ENCODE assay signal across 17 cellular contexts in genomic region chr11:125376856-125377255, GRCh38.
A peak's percentile ranks its signal among the peaks of the same experiment; 100 is the strongest.
DNase-seq lines count a peak whose midpoint lies in the region; ATAC-seq lines count a peak whose summit lies in the region.
"Had no signal": no experiment of that assay in that cellular context is flagged by ENCODE, and none has a peak within 500 bp of the region (broad histone marks: within the 10 kb centered on the region; RNA-seq: fewer than 3 reads in every experiment).

No MANE protein-coding gene starts in this region.

- ATAC-seq in left colon (no peak), HG03565 (IDR thresholded peaks at IDR 0.05; ENCODE audit: unreplicated experiment) (no peak)
- ATAC-seq: activated T-helper 17 cell treated with anti-CD3 and anti-CD28 coated beads, Interleukin-2, amount 50 U/mL, for 72 hours; HepG2 had no signal

- intact Hi-C loops in left colon (cut with DNase I, micrococcal nuclease): no loop called here

- DNase-seq in NCI-H446 treated with DMSO at 0.1 percent for 48 hours (lab: John Stamatoyannopoulos, UW) (peak; percentile 1), NCI-H446 (lab: John Stamatoyannopoulos, UW) (no peak), astrocyte of the hippocampus (ENCODE audit: low read depth, low spot score) (peak; percentile 54), hepatic stellate cell (ENCODE audit: low spot score) (peak; percentile 47), SK-N-DZ (ENCODE audit: low spot score) (no peak), left colon (no peak)
- DNase-seq: 8988T; activated CD4-positive, alpha-beta T cell treated with anti-CD3 and anti-CD28 coated beads for 48 hours; activated naive CD8-positive, alpha-beta T cell treated with anti-CD3 and anti-CD28 coated beads for 36 hours; BE2C; NCI-H1436; NCI-H748 treated with DMSO at 0.1 percent for 48 hours had no signal

- H3K4me3 ChIP-seq in skeletal muscle tissue (ENCODE audit: low read length in 3 of 3): no peak overlapping the region
- H3K4me3 ChIP-seq: vagina had no signal

- H3K9ac ChIP-seq in skeletal muscle tissue (ENCODE audit: low read depth in 1 of 3, low read length in 3 of 3): peak overlapping the region in 1 of 3 donors; percentile 50

- H3K4me1 ChIP-seq in skeletal muscle tissue (ENCODE audit: control insufficient read depth in 3 of 3, insufficient read depth in 3 of 3, low read length in 3 of 3): peaks cover 54 to 77% (median 74%) of the 10 kb centered on the region in 3 donors
- H3K4me1 ChIP-seq: BE2C had no signal

- H3K36me3 ChIP-seq in skeletal muscle tissue (ENCODE audit: control insufficient read depth in 3 of 3, insufficient read depth in 3 of 3, low read length in 3 of 3): no peaks in the 10 kb centered on the region
- H3K36me3 ChIP-seq: BE2C, vagina had no signal

- H3K9me3 ChIP-seq in skeletal muscle tissue (ENCODE audit: control insufficient read depth in 3 of 3, low read length in 3 of 3): no peaks in the 10 kb centered on the region
- H3K9me3 ChIP-seq: BE2C, vagina had no signal

- no peaks in the 10 kb centered on the region for H3K27me3 ChIP-seq in skeletal muscle tissue (ENCODE audit: control insufficient read depth in 3 of 3, insufficient read depth in 3 of 3, low read length in 3 of 3)
- H3K27me3 ChIP-seq: vagina had no signal

- peak overlapping the region; percentile 85 for H3K27ac ChIP-seq in skeletal muscle tissue (ENCODE audit: low read depth, low read length)
- H3K27ac ChIP-seq: vagina had no signal

Comparison
In these comparisons a context has a peak if more than half of its experiments do, and no peak if none do; other contexts are left out.
1. DNase-seq: peak in NCI-H446 treated with DMSO at 0.1 percent for 48 hours (single experiment), astrocyte of the hippocampus (single experiment) and hepatic stellate cell (single experiment); none in NCI-H446 (0 of 2), SK-N-DZ (single experiment) and left colon (0 of 2).